10 cellular contexts compared by ENCODE assay signal in genomic region chr12:42756841-42757661, GRCh38.
A peak's percentile ranks its signal among the peaks of the same experiment; 100 is the strongest.
DNase-seq lines count a peak whose midpoint lies in the region; ATAC-seq and TF ChIP-seq lines count a peak whose summit lies in the region.
"Had no signal": no experiment of that assay in that cellular context is flagged by ENCODE, and none has a peak within 500 bp of the region (broad histone marks: within the 10 kb centered on the region; RNA-seq: fewer than 3 reads in every experiment).

No MANE protein-coding gene starts in this region.

- no peaks in the 10 kb centered on the region for H3K27me3 Mint-ChIP-seq in Calu3 (ENCODE audit: unreplicated experiment)
- no peaks in the 10 kb centered on the region for H3K27me3 Mint-ChIP-seq in activated CD4-positive, alpha-beta memory T cell treated with anti-CD3 and anti-CD28 coated beads, Interleukin-2, amount 10 ng/mL, durations not matched to agents 7 days and 5 days
- H3K27me3 Mint-ChIP-seq in activated T-cell treated with anti-CD3 and anti-CD28 coated beads, Interleukin-2, amount 50 U/mL, for 4 hours (ENCODE audit: low read depth) = peaks cover 2% of the 10 kb centered on the region

- BruUV-seq in Calu3 (replicated peaks; lab: Mats Ljungman, UMichigan) = no TSS peak

- DNase-seq in Calu3 (peak; percentile 77), amniotic stem cell (lab: John Stamatoyannopoulos, UW) (peak; percentile 51), left kidney (ENCODE audit: low read depth, low spot score) (peak; percentile 85), hippocampal formation (lab: John Stamatoyannopoulos, UW) (no peak)
- DNase-seq in activated CD4-positive, alpha-beta memory T cell treated with anti-CD3 and anti-CD28 coated beads, Interleukin-2, amount 10 ng/mL, durations not matched to agents 7 days and 5 days = no peak
- DNase-seq in activated T-cell treated with anti-CD3 and anti-CD28 coated beads, Interleukin-2, amount 50 U/mL, for 4 hours = no peak
- DNase-seq in activated naive CD4-positive, alpha-beta T cell treated with anti-CD3 and anti-CD28 coated beads, Interleukin-2, amount 50 U/mL, for 16 hours = no peak
- DNase-seq: activated T-cell treated with anti-CD3 and anti-CD28 coated beads, Interleukin-2, amount 50 U/mL, for 48 hours; DMS79 had no signal

- no peaks in the 10 kb centered on the region for H3K36me3 Mint-ChIP-seq in Calu3 (ENCODE audit: insufficient read depth, unreplicated experiment)
- H3K36me3 Mint-ChIP-seq in activated CD4-positive, alpha-beta memory T cell treated with anti-CD3 and anti-CD28 coated beads, Interleukin-2, amount 10 ng/mL, durations not matched to agents 7 days and 5 days (ENCODE audit: low read depth) = no peaks in the 10 kb centered on the region
- H3K36me3 Mint-ChIP-seq in activated T-cell treated with anti-CD3 and anti-CD28 coated beads, Interleukin-2, amount 50 U/mL, for 4 hours (ENCODE audit: insufficient read depth) = no peaks in the 10 kb centered on the region

- peak; percentile 46 for ATAC-seq in HG02852 (IDR thresholded peaks at IDR 0.05; ENCODE audit: unreplicated experiment)
- ATAC-seq in activated T-cell treated with anti-CD3 and anti-CD28 coated beads, Interleukin-2, amount 50 U/mL, for 4 hours = no peak

- TF ChIP-seq CTCF in Calu3 (IDR thresholded peaks at IDR 0.05; ENCODE audit: unreplicated experiment) = no peak

- POLR2A ChIA-PET in activated CD4-positive, alpha-beta memory T cell treated with anti-CD3 and anti-CD28 coated beads, Interleukin-2, amount 10 ng/mL, durations not matched to agents 7 days and 5 days (lab: Charles Lee) = no interaction called here

- CTCF ChIA-PET in Calu3 (lab: Charles Lee) = interaction anchor here (0.7 to 1.1 kb wide), 3 partner anchors 33 to 525 kb away, joined by 3 read pairs; no protein-coding TSS in a partner anchor
- CTCF ChIA-PET in activated CD4-positive, alpha-beta memory T cell treated with anti-CD3 and anti-CD28 coated beads, Interleukin-2, amount 10 ng/mL, durations not matched to agents 7 days and 5 days (lab: Charles Lee) = no interaction called here

- peaks cover 39% of the 10 kb centered on the region for H3K4me1 Mint-ChIP-seq in Calu3 (ENCODE audit: low read depth, unreplicated experiment)
- peaks cover 8% of the 10 kb centered on the region for H3K4me1 Mint-ChIP-seq in activated CD4-positive, alpha-beta memory T cell treated with anti-CD3 and anti-CD28 coated beads, Interleukin-2, amount 10 ng/mL, durations not matched to agents 7 days and 5 days
- H3K4me1 Mint-ChIP-seq in activated T-cell treated with anti-CD3 and anti-CD28 coated beads, Interleukin-2, amount 50 U/mL, for 4 hours (ENCODE audit: low read depth) = no peaks in the 10 kb centered on the region

- H3K4me3 Mint-ChIP-seq in Calu3 (ENCODE audit: low read depth, unreplicated experiment) = no peak overlapping the region
- H3K4me3 Mint-ChIP-seq in activated CD4-positive, alpha-beta memory T cell treated with anti-CD3 and anti-CD28 coated beads, Interleukin-2, amount 10 ng/mL, durations not matched to agents 7 days and 5 days = no peak overlapping the region
- no peak overlapping the region for H3K4me3 Mint-ChIP-seq in activated T-cell treated with anti-CD3 and anti-CD28 coated beads, Interleukin-2, amount 50 U/mL, for 4 hours

- peaks cover 2% of the 10 kb centered on the region for H3K9me3 Mint-ChIP-seq in Calu3 (ENCODE audit: low read depth, unreplicated experiment)
- H3K9me3 Mint-ChIP-seq in activated CD4-positive, alpha-beta memory T cell treated with anti-CD3 and anti-CD28 coated beads, Interleukin-2, amount 10 ng/mL, durations not matched to agents 7 days and 5 days = no peaks in the 10 kb centered on the region
- H3K9me3 Mint-ChIP-seq in activated T-cell treated with anti-CD3 and anti-CD28 coated beads, Interleukin-2, amount 50 U/mL, for 4 hours = no peaks in the 10 kb centered on the region

- intact Hi-C loops in Calu3 (cut with micrococcal nuclease; ENCODE audit: unreplicated experiment) = loop anchor here (1.0 to 10.0 kb wide), 6 partner anchors 35 to 525 kb away; partner anchors contain the start of gene PRICKLE1

- peak overlapping the region; percentile 77 for H3K27ac Mint-ChIP-seq in Calu3 (ENCODE audit: unreplicated experiment)
- H3K27ac Mint-ChIP-seq in activated CD4-positive, alpha-beta memory T cell treated with anti-CD3 and anti-CD28 coated beads, Interleukin-2, amount 10 ng/mL, durations not matched to agents 7 days and 5 days = no peak overlapping the region

Comparison
In these comparisons a context has a peak if more than half of its experiments do, and no peak if none do; other contexts are left out.
1. DNase-seq: peak in Calu3 (single experiment), amniotic stem cell (single experiment) and left kidney (single experiment); none in activated CD4-positive, alpha-beta memory T cell treated with anti-CD3 and anti-CD28 coated beads, Interleukin-2, amount 10 ng/mL, durations not matched to agents 7 days and 5 days (single experiment), activated T-cell treated with anti-CD3 and anti-CD28 coated beads, Interleukin-2, amount 50 U/mL, for 4 hours (single experiment), activated naive CD4-positive, alpha-beta T cell treated with anti-CD3 and anti-CD28 coated beads, Interleukin-2, amount 50 U/mL, for 16 hours (single experiment) and hippocampal formation (0 of 2).